In genomic region chr9:129685220-129685932, GRCh38 we compare ENCODE assay signal across 16 cellular contexts. TPM values are rescaled to one million over a fixed set of nuclear protein-coding genes. Genes with fewer than 3 reads are reported as not detected.
A peak's percentile ranks its signal among the peaks of the same experiment; 100 is the strongest.
DNase-seq lines count a peak whose midpoint lies in the region; ATAC-seq lines count a peak whose summit lies in the region.
"Had no signal": no experiment of that assay in that cellular context is flagged by ENCODE, and none has a peak within 500 bp of the region (broad histone marks: within the 10 kb centered on the region; RNA-seq: fewer than 3 reads in every experiment).

No MANE protein-coding gene starts in this region.

- no peaks in the 10 kb centered on the region for H3K36me3 Mint-ChIP-seq in activated CD4-positive, alpha-beta T cell treated with anti-CD3 and anti-CD28 coated beads for 36 hours (ENCODE audit: low read depth)
- H3K36me3 Mint-ChIP-seq: naive thymus-derived CD4-positive, alpha-beta T cell had no signal

- H3K9me3 Mint-ChIP-seq in activated CD4-positive, alpha-beta T cell treated with anti-CD3 and anti-CD28 coated beads for 36 hours (ENCODE audit: low read depth): no peaks in the 10 kb centered on the region
- H3K9me3 Mint-ChIP-seq: effector memory CD8-positive, alpha-beta T cell; naive thymus-derived CD4-positive, alpha-beta T cell had no signal

- CTCF ChIA-PET in activated CD4-positive, alpha-beta T cell treated with anti-CD3 and anti-CD28 coated beads for 36 hours (lab: Charles Lee): no interaction called here

- POLR2A ChIA-PET in activated CD4-positive, alpha-beta T cell treated with anti-CD3 and anti-CD28 coated beads for 36 hours (lab: Charles Lee): no interaction called here

- peaks cover 4% of the 10 kb centered on the region for H3K27me3 Mint-ChIP-seq in activated CD4-positive, alpha-beta T cell treated with anti-CD3 and anti-CD28 coated beads for 36 hours

- intact Hi-C loops in activated CD4-positive, alpha-beta T cell treated with anti-CD3 and anti-CD28 coated beads for 36 hours (cut with DNase I, micrococcal nuclease): no loop called here

- no peak overlapping the region for H3K27ac Mint-ChIP-seq in activated CD4-positive, alpha-beta T cell treated with anti-CD3 and anti-CD28 coated beads for 36 hours
- H3K27ac Mint-ChIP-seq: effector memory CD8-positive, alpha-beta T cell; naive thymus-derived CD4-positive, alpha-beta T cell had no signal

- H3K4me1 Mint-ChIP-seq in activated CD4-positive, alpha-beta T cell treated with anti-CD3 and anti-CD28 coated beads for 36 hours: no peaks in the 10 kb centered on the region
- H3K4me1 Mint-ChIP-seq: naive thymus-derived CD4-positive, alpha-beta T cell had no signal

- no peak overlapping the region for H3K4me3 Mint-ChIP-seq in activated CD4-positive, alpha-beta T cell treated with anti-CD3 and anti-CD28 coated beads for 36 hours
- H3K4me3 Mint-ChIP-seq: naive thymus-derived CD4-positive, alpha-beta T cell had no signal

- ATAC-seq in GM18873 (IDR thresholded peaks at IDR 0.05; ENCODE audit: low FRiP score, unreplicated experiment) (no peak), GM18502 (IDR thresholded peaks at IDR 0.05; ENCODE audit: poor library complexity, unreplicated experiment) (no peak)
- no peak for ATAC-seq in activated CD4-positive, alpha-beta T cell treated with anti-CD3 and anti-CD28 coated beads for 36 hours
- ATAC-seq: effector memory CD8-positive, alpha-beta T cell; heart left ventricle; naive thymus-derived CD4-positive, alpha-beta T cell had no signal

- DNase-seq in EH (ENCODE audit: low read depth) (peak; percentile 77), M059J (ENCODE audit: low read depth) (peak; percentile 84), astrocyte of the hippocampus (ENCODE audit: low read depth, low spot score) (peak; percentile 32), kidney glomerular epithelial cell (lab: John Stamatoyannopoulos, UW) (peak; percentile 39), C1 segment of cervical spinal cord (lab: John Stamatoyannopoulos, UW) (no peak)
- DNase-seq in activated CD4-positive, alpha-beta T cell treated with anti-CD3 and anti-CD28 coated beads for 36 hours: no peak
- DNase-seq: activated gamma-delta T cell treated with Interleukin-2 at 50 U/mL for 16 hours; effector memory CD8-positive, alpha-beta T cell; heart left ventricle; Kasumi-1; naive thymus-derived CD4-positive, alpha-beta T cell; NCI-H2029; stimulated activated CD4-positive, alpha-beta T cell treated with anti-CD3 and anti-CD28 coated beads, Interleukin-1b, Interleukin-23, amount 100 ng/mL, for 48 hours; stimulated activated CD8-positive, alpha-beta memory T cell treated with anti-CD3 and anti-CD28 coated beads, Interleukin-4, amount 100 ng/mL, for 48 hours had no signal

RNA-seq across cellular contexts. Expression of gene PRRX2, which starts 19.9 kb away (rescaled TPM):
- 0.17 and 0.20 TPM in 2 replicates for total RNA-seq in M059J (2014; rRNA removed; shearing (Covaris generic))
- total RNA-seq in activated CD4-positive, alpha-beta T cell treated with anti-CD3 and anti-CD28 coated beads for 36 hours: under 1 TPM; 0.49 to 0.57 TPM

RNA-seq across cellular contexts. Expression of gene ASB6, which starts 43.4 kb away (rescaled TPM):
- 17.4 TPM in 2 replicates for total RNA-seq in M059J (2014; rRNA removed; shearing (Covaris generic))
- 10 to 100 TPM; 13.4 to 15.0 TPM for total RNA-seq in activated CD4-positive, alpha-beta T cell treated with anti-CD3 and anti-CD28 coated beads for 36 hours

RNA-seq across cellular contexts. Expression of gene NTMT1, which starts 59.4 kb away (rescaled TPM):
- total RNA-seq in M059J (2014; rRNA removed; shearing (Covaris generic)): 77.0 and 79.5 TPM in 2 replicates
- 10 to 100 TPM; 50.1 to 69.2 TPM for total RNA-seq in activated CD4-positive, alpha-beta T cell treated with anti-CD3 and anti-CD28 coated beads for 36 hours

Comparison
In these comparisons a context has a peak if more than half of its experiments do, and no peak if none do; other contexts are left out.
1. DNase-seq: peak in EH (single experiment), M059J (single experiment), astrocyte of the hippocampus (single experiment) and kidney glomerular epithelial cell (single experiment); none in activated CD4-positive, alpha-beta T cell treated with anti-CD3 and anti-CD28 coated beads for 36 hours (single experiment) and C1 segment of cervical spinal cord (0 of 14).